Comparison of ENCODE assay signal across 9 cellular contexts in the genomic region with DNA sequence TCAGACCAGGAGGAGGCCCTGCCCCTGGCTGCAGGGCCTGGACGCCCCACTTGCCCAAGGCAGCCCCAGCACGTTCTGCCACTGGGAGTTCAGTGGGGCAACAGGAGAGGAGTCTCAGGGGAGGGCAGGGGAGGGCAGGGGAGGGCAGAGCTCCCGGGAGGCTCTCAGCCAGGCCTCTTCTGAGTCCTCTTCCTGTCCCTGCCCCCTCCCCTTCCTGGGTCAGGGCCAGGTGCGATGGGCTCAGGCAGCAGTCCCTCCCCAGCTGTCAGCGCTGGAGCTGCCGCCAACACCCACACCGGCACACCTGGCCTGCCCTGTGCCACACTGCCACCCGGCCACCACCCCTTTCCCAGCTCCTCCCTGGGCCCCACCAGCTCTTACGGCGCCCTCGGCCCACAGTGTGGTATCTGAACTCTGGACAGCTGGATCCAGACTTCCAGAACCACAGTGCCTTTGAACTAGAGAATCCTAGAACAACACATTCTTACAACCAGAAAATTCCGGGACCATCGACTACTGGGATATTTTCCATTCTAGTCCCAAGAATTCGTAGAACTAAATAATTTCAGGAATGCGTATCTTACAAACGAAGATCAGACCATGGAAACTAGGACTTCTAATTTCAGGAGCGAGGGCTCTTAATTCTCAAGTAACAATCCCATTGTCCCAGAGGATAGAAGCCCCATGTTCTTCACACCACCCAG. TPM values are rescaled to one million over a fixed set of nuclear protein-coding genes. Genes with fewer than 3 reads are reported as not detected.
A peak's percentile ranks its signal among the peaks of the same experiment; 100 is the strongest.
DNase-seq lines count a peak whose midpoint lies in the region; ATAC-seq and TF ChIP-seq lines count a peak whose summit lies in the region.
"Had no signal": no experiment of that assay in that cellular context is flagged by ENCODE, and none has a peak within 500 bp of the region (broad histone marks: within the 10 kb centered on the region; RNA-seq: fewer than 3 reads in every experiment).

No MANE protein-coding gene starts in this region.

- H3K27ac Mint-ChIP-seq in stimulated activated naive CD8-positive, alpha-beta T cell treated with anti-CD3 and anti-CD28 coated beads, Interleukin-15, amount 100 ng/mL, for 72 hours, result peak overlapping the region in 1 of 2 donors; percentile 41
- peak overlapping the region; percentile 97 for H3K27ac Mint-ChIP-seq in mesothelial cell of epicardium
- no peak overlapping the region for H3K27ac Mint-ChIP-seq in activated naive CD8-positive, alpha-beta T cell treated with anti-CD3 and anti-CD28 coated beads, Interleukin-2, amount 50 U/mL, for 24 hours
- H3K27ac Mint-ChIP-seq: T-helper 2 cell treated with Interferon-gamma antibody and Interleukin-4, amounts not matched to agents 5 μg/mL and 100 μg/mL, for 36 hours had no signal

- ATAC-seq in stimulated activated naive CD8-positive, alpha-beta T cell treated with anti-CD3 and anti-CD28 coated beads, Interleukin-15, amount 100 ng/mL, for 72 hours, result peak; percentile 28
- no peak for ATAC-seq in stimulated activated naive CD8-positive, alpha-beta T cell treated with anti-CD3 and anti-CD28 coated beads, Interleukin-15, Interleukin-2, amounts not matched to agents 100 U/mL and 50 U/mL, for 24 hours
- ATAC-seq in HG03565 (IDR thresholded peaks at IDR 0.05; ENCODE audit: unreplicated experiment), result no peak
- ATAC-seq in activated naive CD8-positive, alpha-beta T cell treated with anti-CD3 and anti-CD28 coated beads, Interleukin-2, amount 50 U/mL, for 24 hours, result no peak

- no peaks in the 10 kb centered on the region for H3K9me3 Mint-ChIP-seq in stimulated activated naive CD8-positive, alpha-beta T cell treated with anti-CD3 and anti-CD28 coated beads, Interleukin-15, amount 100 ng/mL, for 72 hours
- H3K9me3 Mint-ChIP-seq in mesothelial cell of epicardium, result no peaks in the 10 kb centered on the region
- no peaks in the 10 kb centered on the region for H3K9me3 Mint-ChIP-seq in activated naive CD8-positive, alpha-beta T cell treated with anti-CD3 and anti-CD28 coated beads, Interleukin-2, amount 50 U/mL, for 24 hours
- H3K9me3 Mint-ChIP-seq: T-helper 2 cell treated with Interferon-gamma antibody and Interleukin-4, amounts not matched to agents 5 μg/mL and 100 μg/mL, for 36 hours had no signal

- no peak overlapping the region for H3K4me3 Mint-ChIP-seq in stimulated activated naive CD8-positive, alpha-beta T cell treated with anti-CD3 and anti-CD28 coated beads, Interleukin-15, amount 100 ng/mL, for 72 hours
- no peak overlapping the region for H3K4me3 Mint-ChIP-seq in mesothelial cell of epicardium
- H3K4me3 Mint-ChIP-seq in activated naive CD8-positive, alpha-beta T cell treated with anti-CD3 and anti-CD28 coated beads, Interleukin-2, amount 50 U/mL, for 24 hours, result no peak overlapping the region
- H3K4me3 Mint-ChIP-seq: T-helper 2 cell treated with Interferon-gamma antibody and Interleukin-4, amounts not matched to agents 5 μg/mL and 100 μg/mL, for 36 hours had no signal

- no peak for DNase-seq in stimulated activated naive CD8-positive, alpha-beta T cell treated with anti-CD3 and anti-CD28 coated beads, Interleukin-15, amount 100 ng/mL, for 72 hours
- no peak for DNase-seq in stimulated activated naive CD8-positive, alpha-beta T cell treated with anti-CD3 and anti-CD28 coated beads, Interleukin-15, Interleukin-2, amounts not matched to agents 100 U/mL and 50 U/mL, for 24 hours
- no peak for DNase-seq in caudate nucleus (lab: John Stamatoyannopoulos, UW)
- no peak for DNase-seq in mesothelial cell of epicardium (ENCODE audit: low spot score in 2 of 2, unreplicated experiment in 2 of 2)
- DNase-seq in UCSD-AML1 (lab: John Stamatoyannopoulos, UW; ENCODE audit: unreplicated experiment), result no peak
- no peak for DNase-seq in activated CD4-positive, alpha-beta T cell treated with anti-CD3 and anti-CD28 coated beads, Interleukin-2, amount 50 U/mL, for 4 hours
- DNase-seq in activated naive CD8-positive, alpha-beta T cell treated with anti-CD3 and anti-CD28 coated beads, Interleukin-2, amount 50 U/mL, for 24 hours, result no peak

- peaks cover 46% of the 10 kb centered on the region for H3K27me3 Mint-ChIP-seq in stimulated activated naive CD8-positive, alpha-beta T cell treated with anti-CD3 and anti-CD28 coated beads, Interleukin-15, amount 100 ng/mL, for 72 hours
- no peaks in the 10 kb centered on the region for H3K27me3 Mint-ChIP-seq in mesothelial cell of epicardium (ENCODE audit: low read depth)
- H3K27me3 Mint-ChIP-seq in activated naive CD8-positive, alpha-beta T cell treated with anti-CD3 and anti-CD28 coated beads, Interleukin-2, amount 50 U/mL, for 24 hours, result peaks cover 27% of the 10 kb centered on the region

- TF ChIP-seq CTCF in mesothelial cell of epicardium (IDR thresholded peaks at IDR 0.05; ENCODE audit: unreplicated experiment), result no peak

- H3K4me1 Mint-ChIP-seq in stimulated activated naive CD8-positive, alpha-beta T cell treated with anti-CD3 and anti-CD28 coated beads, Interleukin-15, amount 100 ng/mL, for 72 hours, result peaks cover 19% of the 10 kb centered on the region
- H3K4me1 Mint-ChIP-seq in mesothelial cell of epicardium, result peaks cover 65% of the 10 kb centered on the region
- peaks cover 11% of the 10 kb centered on the region for H3K4me1 Mint-ChIP-seq in activated naive CD8-positive, alpha-beta T cell treated with anti-CD3 and anti-CD28 coated beads, Interleukin-2, amount 50 U/mL, for 24 hours

- H3K27ac ChIP-seq in caudate nucleus (ENCODE audit: low read depth, low read length), result peak overlapping the region; percentile 11

- H3K36me3 Mint-ChIP-seq in mesothelial cell of epicardium, result no peaks in the 10 kb centered on the region
- no peaks in the 10 kb centered on the region for H3K36me3 Mint-ChIP-seq in activated naive CD8-positive, alpha-beta T cell treated with anti-CD3 and anti-CD28 coated beads, Interleukin-2, amount 50 U/mL, for 24 hours (ENCODE audit: low read depth)

RNA-seq across cellular contexts. Expression of a gene that starts 21.8 kb away (rescaled TPM):
- total RNA-seq in mesothelial cell of epicardium, result 2,423 to 2,513 TPM (median 2,494 TPM) in 3 replicates

RNA-seq across cellular contexts. Expression of a gene that starts 52.1 kb away (rescaled TPM):
- 37.4 to 38.9 TPM (median 38.9 TPM) in 3 replicates for total RNA-seq in mesothelial cell of epicardium

RNA-seq across cellular contexts. Expression of a gene that starts 52.9 kb away (rescaled TPM):
- total RNA-seq in mesothelial cell of epicardium, result 14.2 to 15.2 TPM (median 14.7 TPM) in 3 replicates
